In genomic region chr12:108630481-108631207, GRCh38 we compare ENCODE assay signal across 8 cellular contexts. TPM values are rescaled to one million over a fixed set of nuclear protein-coding genes. Genes with fewer than 3 reads are reported as not detected.
DNase-seq lines count a peak whose midpoint lies in the region; ATAC-seq, FAIRE-seq and TF ChIP-seq lines count a peak whose summit lies in the region.

No MANE protein-coding gene starts in this region.

- H3K27ac Mint-ChIP-seq in astrocyte (ENCODE audit: unreplicated experiment) (peak overlapping the region; percentile 88), naive B cell (peak overlapping the region; percentile 92 to 100 (median 100))

- ATAC-seq in naive B cell (ENCODE audit: low read depth in 2 of 2) (no peak), GM18505 (IDR thresholded peaks at IDR 0.05; ENCODE audit: unreplicated experiment) (no peak), GM21717 (IDR thresholded peaks at IDR 0.05; ENCODE audit: unreplicated experiment) (no peak)

- H3K4me3 ChIP-seq in BLaER1: no peak overlapping the region
- no peak overlapping the region for H3K4me3 ChIP-seq in Karpas-422 (ENCODE audit: low read length)
- H3K4me3 ChIP-seq in astrocyte (ENCODE audit: insufficient read depth, low read depth, low read length): no peak overlapping the region

- H3K4me1 ChIP-seq in BLaER1 (peaks cover 82% of the 10 kb centered on the region), Karpas-422 (ENCODE audit: low read length) (peaks cover 54% of the 10 kb centered on the region), astrocyte (ENCODE audit: insufficient read depth, low read length) (peaks cover 36% of the 10 kb centered on the region)

- H3K4me2 ChIP-seq in BLaER1 (peak overlapping the region; percentile 98), Karpas-422 (ENCODE audit: low read depth, low read length, poor library complexity, severe bottlenecking) (no peak overlapping the region), astrocyte (ENCODE audit: low read length) (peak overlapping the region; percentile 65)

- no peak for TF ChIP-seq POLR2A in GM18505 (IDR thresholded peaks at IDR 0.05; ENCODE audit: borderline replicate concordance, extremely low read depth, insufficient read depth, insufficient read length)

- H3K36me3 ChIP-seq in BLaER1 (no peaks in the 10 kb centered on the region), Karpas-422 (ENCODE audit: insufficient read depth, low read length) (no peaks in the 10 kb centered on the region), astrocyte (ENCODE audit: insufficient read depth, low read length) (no peaks in the 10 kb centered on the region)

- H4K20me1 ChIP-seq in BLaER1 (0 out of 2 replicates have a peak, but pooled peaks cover 8% of the 10 kb centered on the region), Karpas-422 (ENCODE audit: insufficient read depth, low read depth, low read length) (no peaks in the 10 kb centered on the region), astrocyte (ENCODE audit: insufficient read depth, low read length) (no peaks in the 10 kb centered on the region)

- H3K79me2 ChIP-seq in Karpas-422 (ENCODE audit: low read length): no peaks in the 10 kb centered on the region
- no peaks in the 10 kb centered on the region for H3K79me2 ChIP-seq in astrocyte (ENCODE audit: insufficient read depth, low read length)

- H3K9me3 Mint-ChIP-seq in astrocyte (ENCODE audit: unreplicated experiment): no peaks in the 10 kb centered on the region
- peaks cover 0 to 6% (median 0%) of the 10 kb centered on the region in 7 donors for H3K9me3 Mint-ChIP-seq in naive B cell

- DNase-seq in Karpas-422 (peak; percentile 63), astrocyte (ENCODE audit: low read depth) (peak; percentile 53), naive B cell (no peak), NCI-H2227 (lab: John Stamatoyannopoulos, UW; ENCODE audit: unreplicated experiment) (no peak), Ammon's horn (ENCODE audit: low spot score) (no peak)

- H3K4me3 Mint-ChIP-seq in astrocyte (ENCODE audit: unreplicated experiment) (no peak overlapping the region), naive B cell (peak overlapping the region in 6 of 8 donors; percentile 24 to 63 (median 52))

- TF ChIP-seq CTCF in astrocyte (IDR thresholded peaks at IDR 0.05; ENCODE audit: insufficient read depth, low read depth, low read length): no peak

- no peak for FAIRE-seq in astrocyte (lab: Jason Lieb, UNC)

- H3K36me3 Mint-ChIP-seq in astrocyte (ENCODE audit: low read depth, unreplicated experiment) (no peaks in the 10 kb centered on the region), naive B cell (no peaks in the 10 kb centered on the region)

- H3K27me3 ChIP-seq in BLaER1 (no peaks in the 10 kb centered on the region), Karpas-422 (ENCODE audit: low read length) (peaks cover 4% of the 10 kb centered on the region; the same call in 1 of the 2 replicates), astrocyte (ENCODE audit: insufficient read depth, low read length) (no peaks in the 10 kb centered on the region)

- H3K9me2 ChIP-seq in Karpas-422 (replicated peaks; ENCODE audit: insufficient read depth, low read length): no peaks in the 10 kb centered on the region

- H3K9me3 ChIP-seq in BLaER1 (peaks cover 11% of the 10 kb centered on the region), Karpas-422 (ENCODE audit: low read length) (no peaks in the 10 kb centered on the region), astrocyte (ENCODE audit: insufficient read depth, low read depth, low read length) (no peaks in the 10 kb centered on the region)

- H2AFZ ChIP-seq in Karpas-422 (ENCODE audit: low read length) (no peak overlapping the region), astrocyte (ENCODE audit: low read depth, low read length) (no peak overlapping the region)

- H3K27ac ChIP-seq in BLaER1: no peak overlapping the region
- H3K27ac ChIP-seq in Karpas-422 (ENCODE audit: low read length): no peak overlapping the region
- H3K27ac ChIP-seq in astrocyte (ENCODE audit: low read depth, low read length): peak overlapping the region; percentile 82

- H3K27me3 Mint-ChIP-seq in astrocyte (ENCODE audit: low read depth, unreplicated experiment) (no peaks in the 10 kb centered on the region), naive B cell (no peaks in the 10 kb centered on the region)

- H3K9ac ChIP-seq in BLaER1: no peak overlapping the region
- no peak overlapping the region for H3K9ac ChIP-seq in Karpas-422 (ENCODE audit: low read length)
- peak overlapping the region; percentile 73 for H3K9ac ChIP-seq in astrocyte (ENCODE audit: low read length)

- H3K4me1 Mint-ChIP-seq in astrocyte (ENCODE audit: low read depth, unreplicated experiment) (peaks cover 37% of the 10 kb centered on the region), naive B cell (peaks cover 50 to 83% (median 78%) of the 10 kb centered on the region in 3 donors)

RNA-seq across cellular contexts. Expression of gene SELPLG, which starts 3.0 kb away (rescaled TPM):
- total RNA-seq in Karpas-422 (2014; rRNA removed; shearing (Covaris generic); ENCODE audit: low replicate concordance): 0.97 and 2.5 TPM in 2 replicates
- 4.9 and 5.8 TPM in 2 replicates for total RNA-seq in astrocyte
- 10 to 100 TPM; 28.4 to 56.4 (median 36.0) TPM for polyA plus RNA-seq in naive B cell (ENCODE audit: low read depth in 6 of 6)

RNA-seq across cellular contexts. Expression of gene TMEM119, which starts 32.8 kb away (rescaled TPM):
- total RNA-seq in Karpas-422 (2014; rRNA removed; shearing (Covaris generic); ENCODE audit: low replicate concordance): not detected in 2 replicates
- total RNA-seq in astrocyte: 0.91 and 1.8 TPM in 2 replicates
- polyA plus RNA-seq in naive B cell (ENCODE audit: low read depth in 6 of 6): not detected

Comparison
In these comparisons a context has a peak if more than half of its experiments do, and no peak if none do; other contexts are left out.
1. DNase-seq: peak in Karpas-422 (single experiment) and astrocyte (single experiment); none in naive B cell (single experiment), NCI-H2227 (single experiment) and Ammon's horn (single experiment).